ENCODE assay signal across 22 cellular contexts in the genomic region with DNA sequence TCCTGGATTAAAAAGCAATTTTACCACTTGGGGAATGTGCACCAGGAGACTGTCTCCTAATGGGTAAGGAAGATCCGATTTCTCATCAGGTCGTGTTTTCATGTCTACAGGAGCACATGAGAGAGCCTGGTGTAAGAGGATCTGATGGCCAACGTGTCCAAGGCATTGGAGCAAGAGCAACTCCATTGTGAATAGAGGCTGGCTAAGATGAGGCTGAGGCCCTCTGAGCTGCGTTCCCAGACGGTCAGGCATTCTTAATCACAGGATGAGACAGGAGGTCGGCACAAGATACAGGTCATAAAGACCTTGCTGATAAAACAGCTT. TPM values are rescaled to one million over a fixed set of nuclear protein-coding genes. Genes with fewer than 3 reads are reported as not detected.
DNase-seq lines count a peak whose midpoint lies in the region; ATAC-seq and TF ChIP-seq lines count a peak whose summit lies in the region.
"Had no signal": no experiment of that assay in that cellular context is flagged by ENCODE, and none has a peak within 500 bp of the region (broad histone marks: within the 10 kb centered on the region; RNA-seq: fewer than 3 reads in every experiment).

No MANE protein-coding gene starts in this region.

- peaks cover 23% of the 10 kb centered on the region for H3K9me3 Mint-ChIP-seq in activated T-helper 1 cell treated with anti-CD3 and anti-CD28 coated beads, Interleukin-12 subunit alpha, Interleukin-12 subunit beta, Interleukin-2, Interleukin-4 antibody, amounts not matched to agents 30 ng/mL and 10 ng/mL and 1 ng/mL, durations not matched to agents 14 hours and 24 hours and 36 hours

- POLR2A ChIA-PET in A673 (lab: Charles Lee; ENCODE audit: low non-redundant PET) = no interaction called here
- POLR2A ChIA-PET in HEK293T (lab: Yijun Ruan, JAX) = no interaction called here

- no TSS peak for BruUV-seq in A673 (replicated peaks; lab: Mats Ljungman, UMichigan)

- H3K27ac ChIP-seq in A673 (ENCODE audit: low read depth, low read length, poor library complexity, severe bottlenecking) (peak overlapping the region; percentile 5), body of pancreas (peak overlapping the region; percentile 69 to 91 (median 76)), lower lobe of right lung (no peak overlapping the region)
- H3K27ac ChIP-seq: brain microvascular endothelial cell, neutrophil had no signal

- no peak overlapping the region for H3K4me3 ChIP-seq in A673 (ENCODE audit: low read depth, low read length, poor library complexity, severe bottlenecking)
- H3K4me3 ChIP-seq in body of pancreas = no peak overlapping the region
- no peak overlapping the region for H3K4me3 ChIP-seq in lower lobe of right lung
- H3K4me3 ChIP-seq: upper lobe of left lung had no signal

- H3K27ac Mint-ChIP-seq in activated T-helper 1 cell treated with anti-CD3 and anti-CD28 coated beads, Interleukin-12 subunit alpha, Interleukin-12 subunit beta, Interleukin-2, Interleukin-4 antibody, amounts not matched to agents 30 ng/mL and 10 ng/mL and 1 ng/mL, durations not matched to agents 14 hours and 24 hours and 36 hours = no peak overlapping the region
- H3K27ac Mint-ChIP-seq: WTC11 had no signal

- no peak for ATAC-seq in body of pancreas
- ATAC-seq in lower lobe of right lung = no peak
- ATAC-seq: WTC11 had no signal

- peaks cover 20% of the 10 kb centered on the region for H3K9me3 ChIP-seq in A673 (ENCODE audit: low read depth, low read length, poor library complexity, severe bottlenecking)
- H3K9me3 ChIP-seq in body of pancreas = peaks cover 0 to 18% (median 0%) of the 10 kb centered on the region in 3 donors
- H3K9me3 ChIP-seq in lower lobe of right lung = peaks cover 18% of the 10 kb centered on the region
- H3K9me3 ChIP-seq: BE2C had no signal

- no peaks in the 10 kb centered on the region for H3K4me1 Mint-ChIP-seq in activated T-helper 1 cell treated with anti-CD3 and anti-CD28 coated beads, Interleukin-12 subunit alpha, Interleukin-12 subunit beta, Interleukin-2, Interleukin-4 antibody, amounts not matched to agents 30 ng/mL and 10 ng/mL and 1 ng/mL, durations not matched to agents 14 hours and 24 hours and 36 hours (ENCODE audit: low read depth)

- H3K4me1 ChIP-seq in A673 (ENCODE audit: insufficient read depth, low read length, poor library complexity, severe bottlenecking) = no peaks in the 10 kb centered on the region
- peaks cover 40% of the 10 kb centered on the region for H3K4me1 ChIP-seq in body of pancreas
- H3K4me1 ChIP-seq in lower lobe of right lung = peaks cover 8% of the 10 kb centered on the region
- H3K4me1 ChIP-seq: BE2C had no signal

- WGBS in body of pancreas, 2 donors = 42 to 60% methylated on average over 2 to 6 of the region's 6 CpGs

- H3K27me3 ChIP-seq in A673 (replicated peaks; ENCODE audit: insufficient read depth, low read depth, low read length, poor library complexity) (no peaks in the 10 kb centered on the region), body of pancreas (no peaks in the 10 kb centered on the region), lower lobe of right lung (ENCODE audit: low read depth) (no peaks in the 10 kb centered on the region)
- H3K27me3 ChIP-seq: BE2C, brain microvascular endothelial cell, neutrophil, upper lobe of left lung had no signal

- peaks cover 34% of the 10 kb centered on the region for H3K36me3 Mint-ChIP-seq in activated T-helper 1 cell treated with anti-CD3 and anti-CD28 coated beads, Interleukin-12 subunit alpha, Interleukin-12 subunit beta, Interleukin-2, Interleukin-4 antibody, amounts not matched to agents 30 ng/mL and 10 ng/mL and 1 ng/mL, durations not matched to agents 14 hours and 24 hours and 36 hours (ENCODE audit: low read depth)

- H3K36me3 ChIP-seq in A673 (ENCODE audit: insufficient read depth, low read length, poor library complexity, severe bottlenecking) (peaks cover 18% of the 10 kb centered on the region), body of pancreas (replicated peaks in 1 of 2; ENCODE audit: insufficient read depth in 1 of 2, low read depth in 2 of 2) (no peaks in the 10 kb centered on the region), lower lobe of right lung (peaks cover 32% of the 10 kb centered on the region)
- H3K36me3 ChIP-seq: BE2C had no signal

- no peak overlapping the region for H3K4me3 Mint-ChIP-seq in activated T-helper 1 cell treated with anti-CD3 and anti-CD28 coated beads, Interleukin-12 subunit alpha, Interleukin-12 subunit beta, Interleukin-2, Interleukin-4 antibody, amounts not matched to agents 30 ng/mL and 10 ng/mL and 1 ng/mL, durations not matched to agents 14 hours and 24 hours and 36 hours
- H3K4me3 Mint-ChIP-seq: WTC11 had no signal

- intact Hi-C loops in A673 (cut with micrococcal nuclease; ENCODE audit: unreplicated experiment) (no loop called here), body of pancreas (cut with DNase I) (no loop called here), lower lobe of right lung (cut with DNase I) (no loop called here), posterior vena cava (cut with DNase I) (no loop called here)
- intact Hi-C loops in activated T-helper 1 cell treated with anti-CD3 and anti-CD28 coated beads, Interleukin-12 subunit alpha, Interleukin-12 subunit beta, Interleukin-2, Interleukin-4 antibody, amounts not matched to agents 30 ng/mL and 10 ng/mL and 1 ng/mL, durations not matched to agents 14 hours and 24 hours and 36 hours (cut with micrococcal nuclease) = no loop called here

- H3K27me3 Mint-ChIP-seq in activated T-helper 1 cell treated with anti-CD3 and anti-CD28 coated beads, Interleukin-12 subunit alpha, Interleukin-12 subunit beta, Interleukin-2, Interleukin-4 antibody, amounts not matched to agents 30 ng/mL and 10 ng/mL and 1 ng/mL, durations not matched to agents 14 hours and 24 hours and 36 hours (ENCODE audit: insufficient read depth) = no peaks in the 10 kb centered on the region

- DNase-seq in A673 (ENCODE audit: low spot score) = no peak
- DNase-seq in body of pancreas = peak in 1 of 4 donors; percentile 10
- DNase-seq in lower lobe of right lung = peak; percentile 9
- DNase-seq in posterior vena cava (ENCODE audit: low spot score) = peak; percentile 40
- DNase-seq in GDM1 (lab: John Stamatoyannopoulos, UW) = no peak
- DNase-seq in NCI-H82 treated with DMSO at 0.1 percent for 48 hours (lab: John Stamatoyannopoulos, UW; ENCODE audit: unreplicated experiment) = no peak
- no peak for DNase-seq in activated T-helper 1 cell treated with anti-CD3 and anti-CD28 coated beads, Interleukin-12 subunit alpha, Interleukin-12 subunit beta, Interleukin-2, Interleukin-4 antibody, amounts not matched to agents 30 ng/mL and 10 ng/mL and 1 ng/mL, durations not matched to agents 14 hours and 24 hours and 36 hours (ENCODE audit: low spot score)
- DNase-seq in HEK293T (ENCODE audit: extremely low spot score) = no peak
- DNase-seq: ACHN; activated gamma-delta T cell; BE2C; brain microvascular endothelial cell; effector memory CD4-positive, alpha-beta T cell; erythroblast; H7; NCI-H526; SHP77; SW 1271; T1000 had no signal

- TF ChIP-seq CTCF in A673 (conservative IDR thresholded peaks at IDR 0.05; ENCODE audit: low read depth, low read length) (no peak), body of pancreas (IDR thresholded peaks at IDR 0.05) (no peak), lower lobe of right lung (IDR thresholded peaks at IDR 0.05) (no peak)

- CTCF ChIA-PET in A673 (lab: Charles Lee) = no interaction called here
- CTCF ChIA-PET in HEK293T (lab: Yijun Ruan, JAX) = no interaction called here

- TF ChIP-seq POLR2A in body of pancreas (IDR thresholded peaks at IDR 0.05) = no peak

TF ChIP-seq in HEK293T, 16 proteins besides CTCF, POLR2A, EP300 and RAD21:
- TF ChIP-seq NFRKB (IDR thresholded peaks at IDR 0.05) (no peak), L3MBTL2 (conservative IDR thresholded peaks at IDR 0.05) (no peak), TARDBP (IDR thresholded peaks at IDR 0.05) (no peak), SP1 (IDR thresholded peaks at IDR 0.05) (no peak), ARNT (IDR thresholded peaks at IDR 0.05) (no peak), LEF1 (IDR thresholded peaks at IDR 0.05; ENCODE audit: borderline replicate concordance) (no peak), FOXM1 (IDR thresholded peaks at IDR 0.05; ENCODE audit: borderline replicate concordance) (no peak)
- TF ChIP-seq, protein P1, sequence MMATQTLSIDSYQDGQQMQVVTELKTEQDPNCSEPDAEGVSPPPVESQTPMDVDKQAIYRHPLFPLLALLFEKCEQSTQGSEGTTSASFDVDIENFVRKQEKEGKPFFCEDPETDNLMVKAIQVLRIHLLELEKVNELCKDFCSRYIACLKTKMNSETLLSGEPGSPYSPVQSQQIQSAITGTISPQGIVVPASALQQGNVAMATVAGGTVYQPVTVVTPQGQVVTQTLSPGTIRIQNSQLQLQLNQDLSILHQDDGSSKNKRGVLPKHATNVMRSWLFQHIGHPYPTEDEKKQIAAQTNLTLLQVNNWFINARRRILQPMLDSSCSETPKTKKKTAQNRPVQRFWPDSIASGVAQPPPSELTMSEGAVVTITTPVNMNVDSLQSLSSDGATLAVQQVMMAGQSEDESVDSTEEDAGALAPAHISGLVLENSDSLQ (IDR thresholded peaks at IDR 0.05) = no peak
TF ChIP-seq in HEK293T: peak in this region for 0.

RNA-seq across cellular contexts. Expression of a gene that starts 25.8 kb away (rescaled TPM):
- total RNA-seq in A673 (2021) (28.0 and 34.9 TPM in 2 replicates), body of pancreas (10 to 100 TPM; 30.4 to 50.8 TPM), lower lobe of right lung (54.2 TPM), posterior vena cava (10 to 100 TPM; 32.0 to 36.8 TPM)
- 49.2 and 54.6 TPM in 2 replicates for total RNA-seq in activated T-helper 1 cell treated with anti-CD3 and anti-CD28 coated beads, Interleukin-12 subunit alpha, Interleukin-12 subunit beta, Interleukin-2, Interleukin-4 antibody, amounts not matched to agents 30 ng/mL and 10 ng/mL and 1 ng/mL, durations not matched to agents 14 hours and 24 hours and 36 hours

RNA-seq across cellular contexts. Expression of a gene that starts 38.8 kb away (rescaled TPM):
- total RNA-seq in A673 (2021) = 1.1 and 1.9 TPM in 2 replicates
- 10 to 100 TPM; 14.8 to 22.1 TPM for total RNA-seq in body of pancreas
- total RNA-seq in lower lobe of right lung = 46.6 TPM
- 1 to 10 TPM; 3.9 to 5.9 TPM for total RNA-seq in posterior vena cava
- 9.0 and 10.0 TPM in 2 replicates for total RNA-seq in activated T-helper 1 cell treated with anti-CD3 and anti-CD28 coated beads, Interleukin-12 subunit alpha, Interleukin-12 subunit beta, Interleukin-2, Interleukin-4 antibody, amounts not matched to agents 30 ng/mL and 10 ng/mL and 1 ng/mL, durations not matched to agents 14 hours and 24 hours and 36 hours

Comparison
In these comparisons a context has a peak if more than half of its experiments do, and no peak if none do; other contexts are left out.
1. DNase-seq: peak in lower lobe of right lung (single experiment) and posterior vena cava (single experiment); none in A673 (single experiment), GDM1 (single experiment), NCI-H82 treated with DMSO at 0.1 percent for 48 hours (single experiment), activated T-helper 1 cell treated with anti-CD3 and anti-CD28 coated beads, Interleukin-12 subunit alpha, Interleukin-12 subunit beta, Interleukin-2, Interleukin-4 antibody, amounts not matched to agents 30 ng/mL and 10 ng/mL and 1 ng/mL, durations not matched to agents 14 hours and 24 hours and 36 hours (single experiment) and HEK293T (single experiment).